Comparison of ENCODE assay signal across 6 cellular contexts in the genomic region with DNA sequence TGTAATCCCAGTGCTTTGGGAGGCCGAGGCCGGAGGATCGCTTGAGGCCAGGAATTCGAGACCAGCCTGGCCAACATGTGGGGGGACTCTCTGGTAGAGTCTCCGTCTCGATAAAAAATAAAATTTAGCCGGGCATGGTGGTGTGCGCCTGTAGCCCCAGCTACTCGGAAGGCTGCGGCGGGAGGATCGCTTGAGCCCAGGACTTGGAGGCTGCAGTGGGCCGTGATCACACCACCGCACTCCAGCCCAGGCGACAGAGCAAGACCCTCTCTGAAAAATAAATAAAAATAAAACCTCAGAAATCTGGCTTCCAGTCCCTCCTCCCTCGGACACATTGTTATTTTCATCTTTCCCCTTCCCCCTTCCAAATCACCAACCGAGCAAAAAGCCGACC. TPM values are rescaled to one million over a fixed set of nuclear protein-coding genes. Genes with fewer than 3 reads are reported as not detected.
A peak's percentile ranks its signal among the peaks of the same experiment; 100 is the strongest.
DNase-seq lines count a peak whose midpoint lies in the region; ATAC-seq and TF ChIP-seq lines count a peak whose summit lies in the region.

No MANE protein-coding gene starts in this region.

- H3K4me2 ChIP-seq in KMS-11 (peak overlapping the region; percentile 65), smooth muscle cell (peak overlapping the region; percentile 91)

- ATAC-seq in GM19397 (IDR thresholded peaks at IDR 0.05; ENCODE audit: unreplicated experiment): no peak

- H2AFZ ChIP-seq in KMS-11 (ENCODE audit: low read depth): peak overlapping the region; percentile 64
- no peak overlapping the region for H2AFZ ChIP-seq in smooth muscle cell (ENCODE audit: low read depth)

- no peak for TF ChIP-seq CTCF in KMS-11 (conservative IDR thresholded peaks at IDR 0.05; ENCODE audit: low read depth, low read length)
- TF ChIP-seq CTCF in epithelial cell of proximal tubule (conservative IDR thresholded peaks at IDR 0.05; ENCODE audit: low read depth, low read length): no peak
- no peak for TF ChIP-seq CTCF in smooth muscle cell (IDR thresholded peaks at IDR 0.05; ENCODE audit: borderline replicate concordance, insufficient read depth, poor library complexity, severe bottlenecking)

- no peak for DNase-seq in epithelial cell of proximal tubule (ENCODE audit: low read depth)
- DNase-seq in smooth muscle cell (lab: John Stamatoyannopoulos, UW; ENCODE audit: unreplicated experiment): no peak
- no peak for DNase-seq in islet precursor cell

- H3K36me3 ChIP-seq in KMS-11 (ENCODE audit: insufficient read depth) (no peaks in the 10 kb centered on the region), smooth muscle cell (ENCODE audit: low read depth) (no peaks in the 10 kb centered on the region)

- H3K27ac ChIP-seq in KMS-11: peak overlapping the region; percentile 93
- peak overlapping the region; percentile 100 for H3K27ac ChIP-seq in smooth muscle cell (ENCODE audit: low read depth)

- WGBS in smooth muscle cell (ENCODE audit: low lambda C conversion rate): 5% methylated on average over 18 of the region's 18 CpGs

- peaks cover 35% of the 10 kb centered on the region for H3K79me2 ChIP-seq in KMS-11 (ENCODE audit: insufficient read depth, low read depth)
- H3K79me2 ChIP-seq in smooth muscle cell (ENCODE audit: low read depth): peaks cover 57% of the 10 kb centered on the region

- H3K27me3 ChIP-seq in KMS-11 (ENCODE audit: insufficient read depth, low read depth): no peaks in the 10 kb centered on the region
- no peaks in the 10 kb centered on the region for H3K27me3 ChIP-seq in smooth muscle cell (ENCODE audit: low read depth)

- H4K20me1 ChIP-seq in KMS-11 (ENCODE audit: insufficient read depth): no peaks in the 10 kb centered on the region
- peaks cover 40% of the 10 kb centered on the region for H4K20me1 ChIP-seq in smooth muscle cell (ENCODE audit: low read depth)

- H3K4me1 ChIP-seq in KMS-11 (ENCODE audit: low read depth, poor library complexity, severe bottlenecking) (peaks cover 14% of the 10 kb centered on the region), smooth muscle cell (ENCODE audit: low read depth) (peaks cover 13% of the 10 kb centered on the region)

- peak overlapping the region; percentile 78 for H3K4me3 ChIP-seq in GM08714 (ENCODE audit: low read length)
- no peak overlapping the region for H3K4me3 ChIP-seq in KMS-11 (IDR thresholded peaks at IDR 0.05; ENCODE audit: insufficient read depth, low read depth, low read length)
- H3K4me3 ChIP-seq in epithelial cell of proximal tubule (ENCODE audit: low read depth, low read length): peak overlapping the region; percentile 80
- H3K4me3 ChIP-seq in smooth muscle cell: peak overlapping the region; percentile 81

- no peaks in the 10 kb centered on the region for H3K9me3 ChIP-seq in smooth muscle cell (replicated peaks; ENCODE audit: low read depth)

- H3F3A ChIP-seq in smooth muscle cell (ENCODE audit: low read depth): no peaks in the 10 kb centered on the region

- H3K9ac ChIP-seq in KMS-11 (peak overlapping the region; percentile 95), smooth muscle cell (ENCODE audit: low read depth) (peak overlapping the region; percentile 96)

RNA-seq across cellular contexts. Expression of a gene that starts 0.3 kb away (rescaled TPM):
- total RNA-seq in epithelial cell of proximal tubule (20.8 and 21.3 TPM in 2 replicates), smooth muscle cell (11.1 and 13.1 TPM in 2 replicates)
- 13.1 and 14.3 TPM in 2 replicates for polyA plus RNA-seq in smooth muscle cell

RNA-seq across cellular contexts. Expression of a gene that starts 0.8 kb away (rescaled TPM):
- total RNA-seq in epithelial cell of proximal tubule (6.9 and 10.9 TPM in 2 replicates), smooth muscle cell (2.7 and 10.7 TPM in 2 replicates)
- polyA plus RNA-seq in smooth muscle cell: 13.7 and 14.5 TPM in 2 replicates

RNA-seq across cellular contexts. Expression of a gene that starts 16.3 kb away (rescaled TPM):
- 0.12 TPM in 1 of 2 replicates, not detected in the other for total RNA-seq in epithelial cell of proximal tubule
- total RNA-seq in smooth muscle cell: 0.09 and 0.27 TPM in 2 replicates
- 0.34 TPM in 1 of 2 replicates, not detected in the other for polyA plus RNA-seq in smooth muscle cell

RNA-seq across cellular contexts. Expression of a gene that starts 20.0 kb away (rescaled TPM):
- total RNA-seq in epithelial cell of proximal tubule (0.43 and 2.3 TPM in 2 replicates), smooth muscle cell (1.7 and 5.5 TPM in 2 replicates)
- polyA plus RNA-seq in smooth muscle cell: 2.2 and 8.3 TPM in 2 replicates

RNA-seq across cellular contexts. Expression of a gene that starts 20.3 kb away (rescaled TPM):
- total RNA-seq in epithelial cell of proximal tubule (31.4 and 42.9 TPM in 2 replicates), smooth muscle cell (19.0 and 24.9 TPM in 2 replicates)
- polyA plus RNA-seq in smooth muscle cell: 35.1 and 43.0 TPM in 2 replicates
